In genomic region chr4:177322881-177323280, GRCh38 we compare ENCODE assay signal across 1 cellular context.
TF ChIP-seq lines count a peak whose summit lies in the region.

No MANE protein-coding gene starts in this region.

TF ChIP-seq in IMR-90, 13 proteins besides CTCF, POLR2A, EP300 and RAD21 (continued from another document):
- TF ChIP-seq ELK1 (IDR thresholded peaks at IDR 0.05; ENCODE audit: borderline replicate concordance, low read depth, low read length) (no peak), MAZ (IDR thresholded peaks at IDR 0.05; ENCODE audit: borderline replicate concordance, low read depth, low read length) (no peak), SMC3 (IDR thresholded peaks at IDR 0.05; ENCODE audit: low read depth, low read length) (no peak), RFX5 (IDR thresholded peaks at IDR 0.05; ENCODE audit: low read depth, low read length) (no peak), MAFK (IDR thresholded peaks at IDR 0.05; ENCODE audit: low read depth, low read length) (no peak)
